ENCODE assay signal across 24 cellular contexts in the genomic region with DNA sequence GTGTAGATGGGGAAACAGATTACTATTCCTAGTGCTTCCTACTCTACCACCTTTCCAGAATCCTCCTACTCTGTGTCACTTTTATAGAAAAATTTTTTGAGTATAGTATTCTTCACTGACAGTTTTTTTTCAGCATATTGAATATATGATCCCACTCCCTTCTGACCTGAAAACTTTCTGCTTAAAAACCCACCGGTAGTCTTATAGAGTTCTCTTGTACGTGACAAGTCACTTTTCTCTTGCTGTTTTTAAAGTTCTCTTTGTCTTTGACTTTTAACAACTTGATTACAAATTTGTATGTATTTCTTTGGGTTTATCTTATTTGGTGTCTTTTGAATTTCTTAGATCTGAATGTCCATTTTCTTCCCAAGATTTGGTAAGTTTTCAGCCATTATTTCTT.
"Had no signal": no experiment of that assay in that cellular context is flagged by ENCODE, and none has a peak within 500 bp of the region (broad histone marks: within the 10 kb centered on the region; RNA-seq: fewer than 3 reads in every experiment).

No MANE protein-coding gene starts in this region.

- H3K27me3 ChIP-seq: neutrophil, pancreas, right lobe of liver, sigmoid colon, stomach, tibial artery, transverse colon, upper lobe of right lung, uterus had no signal

- H3K27ac ChIP-seq: neutrophil, pancreas, prostate gland, right lobe of liver, sigmoid colon, stomach, thoracic aorta, tibial artery, transverse colon, upper lobe of right lung, uterus had no signal

- ATAC-seq: naive thymus-derived CD8-positive, alpha-beta T cell; natural killer cell treated with Interleukin-12 subunit alpha and Interleukin-12 subunit beta and Interleukin-15 and Interleukin-18, amount 100 ng/mL, for 72 hours; pancreas; right cardiac atrium; right lobe of liver; stimulated activated effector memory CD8-positive, alpha-beta T cell treated with anti-CD3 and anti-CD28 coated beads, Interleukin-12 subunit alpha, Interleukin-12 subunit beta, amount 100 ng/mL, for 72 hours; stimulated activated naive B cell treated with anti-CD40 and anti-IgM and Interleukin-4, amounts not matched to agents 10 μg/mL and 1 μg/mL and 100 μg/mL, for 72 hours; upper lobe of right lung had no signal

- H3K4me3 ChIP-seq: pancreas, prostate gland, right lobe of liver, sigmoid colon, stomach, thoracic aorta, tibial artery, transverse colon, upper lobe of right lung, uterus had no signal

- H3K4me1 ChIP-seq: pancreas, prostate gland, right lobe of liver, sigmoid colon, stomach, tibial artery, transverse colon, upper lobe of right lung, uterus had no signal

- FAIRE-seq: pancreas, small intestine had no signal

- DNase-seq: naive thymus-derived CD8-positive, alpha-beta T cell; nephron progenitor cell; nucleus accumbens; pancreas; right cardiac atrium; right lobe of liver; sigmoid colon; small intestine; stimulated activated CD4-positive, alpha-beta T cell treated with anti-CD3 and anti-CD28 coated beads, Interleukin-15, amount 100 ng/mL, for 24 hours; stimulated activated CD4-positive, alpha-beta T cell treated with anti-CD3 and anti-CD28 coated beads, Interleukin-2, amount 100 ng/mL, for 24 hours; stimulated activated CD4-positive, alpha-beta T cell treated with anti-CD3 and anti-CD28 coated beads, Interleukin-2, amount 100 ng/mL, for 48 hours; stimulated activated CD4-positive, alpha-beta T cell treated with anti-CD3 and anti-CD28 coated beads, Interleukin-4, amount 100 ng/mL, for 24 hours; stimulated activated naive B cell treated with anti-CD40 and anti-IgM and Interleukin-4, amounts not matched to agents 10 μg/mL and 1 μg/mL and 100 μg/mL, for 72 hours; stimulated activated naive CD4-positive, alpha-beta T cell treated with Interleukin-2 at 50 U/mL for 16 hours; stomach; tibial artery; transverse colon; upper lobe of right lung; uterus had no signal

- H3K36me3 ChIP-seq: neutrophil, pancreas, prostate gland, right lobe of liver, sigmoid colon, stomach, thoracic aorta, tibial artery, transverse colon, upper lobe of right lung, uterus had no signal

- H3K9me3 ChIP-seq: neutrophil, pancreas, prostate gland, right lobe of liver, upper lobe of right lung had no signal
